Comparison of ENCODE assay signal across 2 cellular contexts in genomic region chrX:17737707-17738001, GRCh38.
TF ChIP-seq lines count a peak whose summit lies in the region.

No MANE protein-coding gene starts in this region.

TF ChIP-seq in GM23338, 12 proteins besides CTCF, POLR2A, EP300 and RAD21 (continued from another document):
- TF ChIP-seq, protein P1, sequence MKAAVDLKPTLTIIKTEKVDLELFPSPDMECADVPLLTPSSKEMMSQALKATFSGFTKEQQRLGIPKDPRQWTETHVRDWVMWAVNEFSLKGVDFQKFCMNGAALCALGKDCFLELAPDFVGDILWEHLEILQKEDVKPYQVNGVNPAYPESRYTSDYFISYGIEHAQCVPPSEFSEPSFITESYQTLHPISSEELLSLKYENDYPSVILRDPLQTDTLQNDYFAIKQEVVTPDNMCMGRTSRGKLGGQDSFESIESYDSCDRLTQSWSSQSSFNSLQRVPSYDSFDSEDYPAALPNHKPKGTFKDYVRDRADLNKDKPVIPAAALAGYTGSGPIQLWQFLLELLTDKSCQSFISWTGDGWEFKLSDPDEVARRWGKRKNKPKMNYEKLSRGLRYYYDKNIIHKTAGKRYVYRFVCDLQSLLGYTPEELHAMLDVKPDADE (IDR thresholded peaks at IDR 0.05) = no peak
- TF ChIP-seq, protein P2, sequence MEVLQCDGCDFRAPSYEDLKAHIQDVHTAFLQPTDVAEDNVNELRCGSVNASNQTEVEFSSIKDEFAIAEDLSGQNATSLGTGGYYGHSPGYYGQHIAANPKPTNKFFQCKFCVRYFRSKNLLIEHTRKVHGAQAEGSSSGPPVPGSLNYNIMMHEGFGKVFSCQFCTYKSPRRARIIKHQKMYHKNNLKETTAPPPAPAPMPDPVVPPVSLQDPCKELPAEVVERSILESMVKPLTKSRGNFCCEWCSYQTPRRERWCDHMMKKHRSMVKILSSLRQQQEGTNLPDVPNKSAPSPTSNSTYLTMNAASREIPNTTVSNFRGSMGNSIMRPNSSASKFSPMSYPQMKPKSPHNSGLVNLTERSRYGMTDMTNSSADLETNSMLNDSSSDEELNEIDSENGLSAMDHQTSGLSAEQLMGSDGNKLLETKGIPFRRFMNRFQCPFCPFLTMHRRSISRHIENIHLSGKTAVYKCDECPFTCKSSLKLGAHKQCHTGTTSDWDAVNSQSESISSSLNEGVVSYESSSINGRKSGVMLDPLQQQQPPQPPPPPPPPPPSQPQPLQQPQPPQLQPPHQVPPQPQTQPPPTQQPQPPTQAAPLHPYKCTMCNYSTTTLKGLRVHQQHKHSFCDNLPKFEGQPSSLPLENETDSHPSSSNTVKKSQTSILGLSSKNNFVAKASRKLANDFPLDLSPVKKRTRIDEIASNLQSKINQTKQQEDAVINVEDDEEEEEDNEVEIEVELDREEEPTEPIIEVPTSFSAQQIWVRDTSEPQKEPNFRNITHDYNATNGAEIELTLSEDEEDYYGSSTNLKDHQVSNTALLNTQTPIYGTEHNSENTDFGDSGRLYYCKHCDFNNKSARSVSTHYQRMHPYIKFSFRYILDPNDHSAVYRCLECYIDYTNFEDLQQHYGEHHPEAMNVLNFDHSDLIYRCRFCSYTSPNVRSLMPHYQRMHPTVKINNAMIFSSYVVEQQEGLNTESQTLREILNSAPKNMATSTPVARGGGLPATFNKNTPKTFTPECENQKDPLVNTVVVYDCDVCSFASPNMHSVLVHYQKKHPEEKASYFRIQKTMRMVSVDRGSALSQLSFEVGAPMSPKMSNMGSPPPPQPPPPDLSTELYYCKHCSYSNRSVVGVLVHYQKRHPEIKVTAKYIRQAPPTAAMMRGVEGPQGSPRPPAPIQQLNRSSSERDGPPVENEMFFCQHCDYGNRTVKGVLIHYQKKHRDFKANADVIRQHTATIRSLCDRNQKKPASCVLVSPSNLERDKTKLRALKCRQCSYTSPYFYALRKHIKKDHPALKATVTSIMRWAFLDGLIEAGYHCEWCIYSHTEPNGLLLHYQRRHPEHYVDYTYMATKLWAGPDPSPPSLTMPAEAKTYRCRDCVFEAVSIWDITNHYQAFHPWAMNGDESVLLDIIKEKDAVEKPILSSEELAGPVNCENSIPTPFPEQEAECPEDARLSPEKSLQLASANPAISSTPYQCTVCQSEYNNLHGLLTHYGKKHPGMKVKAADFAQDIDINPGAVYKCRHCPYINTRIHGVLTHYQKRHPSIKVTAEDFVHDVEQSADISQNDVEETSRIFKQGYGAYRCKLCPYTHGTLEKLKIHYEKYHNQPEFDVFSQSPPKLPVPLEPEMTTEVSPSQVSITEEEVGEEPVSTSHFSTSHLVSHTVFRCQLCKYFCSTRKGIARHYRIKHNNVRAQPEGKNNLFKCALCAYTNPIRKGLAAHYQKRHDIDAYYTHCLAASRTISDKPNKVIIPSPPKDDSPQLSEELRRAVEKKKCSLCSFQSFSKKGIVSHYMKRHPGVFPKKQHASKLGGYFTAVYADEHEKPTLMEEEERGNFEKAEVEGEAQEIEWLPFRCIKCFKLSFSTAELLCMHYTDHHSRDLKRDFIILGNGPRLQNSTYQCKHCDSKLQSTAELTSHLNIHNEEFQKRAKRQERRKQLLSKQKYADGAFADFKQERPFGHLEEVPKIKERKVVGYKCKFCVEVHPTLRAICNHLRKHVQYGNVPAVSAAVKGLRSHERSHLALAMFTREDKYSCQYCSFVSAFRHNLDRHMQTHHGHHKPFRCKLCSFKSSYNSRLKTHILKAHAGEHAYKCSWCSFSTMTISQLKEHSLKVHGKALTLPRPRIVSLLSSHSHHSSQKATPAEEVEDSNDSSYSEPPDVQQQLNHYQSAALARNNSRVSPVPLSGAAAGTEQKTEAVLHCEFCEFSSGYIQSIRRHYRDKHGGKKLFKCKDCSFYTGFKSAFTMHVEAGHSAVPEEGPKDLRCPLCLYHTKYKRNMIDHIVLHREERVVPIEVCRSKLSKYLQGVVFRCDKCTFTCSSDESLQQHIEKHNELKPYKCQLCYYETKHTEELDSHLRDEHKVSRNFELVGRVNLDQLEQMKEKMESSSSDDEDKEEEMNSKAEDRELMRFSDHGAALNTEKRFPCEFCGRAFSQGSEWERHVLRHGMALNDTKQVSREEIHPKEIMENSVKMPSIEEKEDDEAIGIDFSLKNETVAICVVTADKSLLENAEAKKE (CRISPR knock-in tag; IDR thresholded peaks at IDR 0.05) = no peak
- TF ChIP-seq CREB1 (CRISPR knock-in tag; IDR thresholded peaks at IDR 0.05; ENCODE audit: low read depth) (no peak), EZH2phosphoT487 (IDR thresholded peaks at IDR 0.05; ENCODE audit: unreplicated experiment) (no peak)

TF ChIP-seq in SK-N-SH treated with all-trans-retinoic acid at 6 μM for 48 hours, 23 proteins besides CTCF, POLR2A, EP300 and RAD21 (continued from another document):
- TF ChIP-seq, protein P3, sequence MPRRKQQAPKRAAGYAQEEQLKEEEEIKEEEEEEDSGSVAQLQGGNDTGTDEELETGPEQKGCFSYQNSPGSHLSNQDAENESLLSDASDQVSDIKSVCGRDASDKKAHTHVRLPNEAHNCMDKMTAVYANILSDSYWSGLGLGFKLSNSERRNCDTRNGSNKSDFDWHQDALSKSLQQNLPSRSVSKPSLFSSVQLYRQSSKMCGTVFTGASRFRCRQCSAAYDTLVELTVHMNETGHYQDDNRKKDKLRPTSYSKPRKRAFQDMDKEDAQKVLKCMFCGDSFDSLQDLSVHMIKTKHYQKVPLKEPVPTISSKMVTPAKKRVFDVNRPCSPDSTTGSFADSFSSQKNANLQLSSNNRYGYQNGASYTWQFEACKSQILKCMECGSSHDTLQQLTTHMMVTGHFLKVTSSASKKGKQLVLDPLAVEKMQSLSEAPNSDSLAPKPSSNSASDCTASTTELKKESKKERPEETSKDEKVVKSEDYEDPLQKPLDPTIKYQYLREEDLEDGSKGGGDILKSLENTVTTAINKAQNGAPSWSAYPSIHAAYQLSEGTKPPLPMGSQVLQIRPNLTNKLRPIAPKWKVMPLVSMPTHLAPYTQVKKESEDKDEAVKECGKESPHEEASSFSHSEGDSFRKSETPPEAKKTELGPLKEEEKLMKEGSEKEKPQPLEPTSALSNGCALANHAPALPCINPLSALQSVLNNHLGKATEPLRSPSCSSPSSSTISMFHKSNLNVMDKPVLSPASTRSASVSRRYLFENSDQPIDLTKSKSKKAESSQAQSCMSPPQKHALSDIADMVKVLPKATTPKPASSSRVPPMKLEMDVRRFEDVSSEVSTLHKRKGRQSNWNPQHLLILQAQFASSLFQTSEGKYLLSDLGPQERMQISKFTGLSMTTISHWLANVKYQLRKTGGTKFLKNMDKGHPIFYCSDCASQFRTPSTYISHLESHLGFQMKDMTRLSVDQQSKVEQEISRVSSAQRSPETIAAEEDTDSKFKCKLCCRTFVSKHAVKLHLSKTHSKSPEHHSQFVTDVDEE (CRISPR knock-in tag; IDR thresholded peaks at IDR 0.05) = no peak
- no peak for TF ChIP-seq ARNTL (CRISPR knock-in tag; IDR thresholded peaks at IDR 0.05; ENCODE audit: borderline replicate concordance, low read depth)
